34 cellular contexts compared by ENCODE assay signal in genomic region chr6:106794129-106794528, GRCh38.
"Had no signal": no experiment of that assay in that cellular context is flagged by ENCODE, and none has a peak within 500 bp of the region (broad histone marks: within the 10 kb centered on the region; RNA-seq: fewer than 3 reads in every experiment).

No MANE protein-coding gene starts in this region.

- ATAC-seq: activated CD8-positive, alpha-beta T cell treated with anti-CD3 and anti-CD28 coated beads for 36 hours; activated naive CD4-positive, alpha-beta T cell treated with anti-CD3 and anti-CD28 coated beads, Interleukin-2, amount 50 U/mL, for 72 hours; activated T-cell treated with anti-CD3 and anti-CD28 coated beads, Interleukin-2, amount 50 U/mL, for 4 hours; activated T-cell treated with anti-CD3 and anti-CD28 coated beads, Interleukin-2, amount 50 U/mL, for 72 hours; body of pancreas had no signal

- H3K36me3 ChIP-seq: adrenal gland, brain microvascular endothelial cell, breast epithelium had no signal

- H3K4me1 ChIP-seq: adrenal gland had no signal

- H3K27ac ChIP-seq: adrenal gland, brain microvascular endothelial cell, VCaP had no signal

- H3K27me3 ChIP-seq: adrenal gland, body of pancreas, brain microvascular endothelial cell, breast epithelium had no signal

- H3K9me3 ChIP-seq: adrenal gland, body of pancreas, breast epithelium had no signal

- H3K9me3 Mint-ChIP-seq: activated CD4-positive, alpha-beta memory T cell treated with anti-CD3 and anti-CD28 coated beads for 36 hours; activated CD4-positive, alpha-beta T cell treated with anti-CD3 and anti-CD28 coated beads, Interleukin-2, amount 10 ng/mL, durations not matched to agents 24 days and 14 days; activated CD8-positive, alpha-beta T cell treated with anti-CD3 and anti-CD28 coated beads for 36 hours; activated naive CD4-positive, alpha-beta T cell treated with anti-CD3 and anti-CD28 coated beads, Interleukin-2, amount 50 U/mL, for 72 hours; activated naive CD8-positive, alpha-beta T cell treated with anti-CD3 and anti-CD28 coated beads for 36 hours; activated T-cell treated with anti-CD3 and anti-CD28 coated beads, Interleukin-2, amount 50 U/mL, for 4 hours; activated T-cell treated with anti-CD3 and anti-CD28 coated beads, Interleukin-2, amount 50 U/mL, for 72 hours; activated T-helper 1 cell treated with anti-CD3 and anti-CD28 coated beads, Interleukin-12 subunit alpha, Interleukin-12 subunit beta, Interleukin-2, Interleukin-4 antibody, amounts not matched to agents 30 ng/mL and 10 ng/mL and 1 ng/mL, durations not matched to agents 14 hours and 24 hours and 36 hours; activated T-helper 2 cell treated with anti-CD3 and anti-CD28 coated beads, Interferon-gamma antibody, Interleukin-2, Interleukin-4, amounts not matched to agents 10 μg/mL and 5 μg/mL and 100 μg/mL, durations not matched to agents 14 hours and 24 hours and 36 hours; T-helper 1 cell treated with Interleukin-12 subunit alpha and Interleukin-12 subunit beta and Interleukin-4 antibody, amounts not matched to agents 30 μg/mL and 1 μg/mL, for 36 hours; T-helper 2 cell treated with Interferon-gamma antibody and Interleukin-4, amounts not matched to agents 5 μg/mL and 100 μg/mL, for 36 hours had no signal

- H3K4me1 Mint-ChIP-seq: activated CD4-positive, alpha-beta T cell treated with anti-CD3 and anti-CD28 coated beads, Interleukin-2, amount 10 ng/mL, durations not matched to agents 24 days and 14 days had no signal

- DNase-seq: activated B cell treated with CpG ODN at 0.5 μM for 24 hours; activated CD4-positive, alpha-beta memory T cell treated with anti-CD3 and anti-CD28 coated beads for 36 hours; activated CD4-positive, alpha-beta T cell treated with anti-CD3 and anti-CD28 coated beads for 4 hours; activated CD4-positive, alpha-beta T cell treated with anti-CD3 and anti-CD28 coated beads, Interleukin-2, amount 10 ng/mL, durations not matched to agents 24 days and 14 days; activated CD4-positive, alpha-beta T cell treated with anti-CD3 and anti-CD28 coated beads, Interleukin-2, amount 50 U/mL, for 1 hour; activated CD4-positive, alpha-beta T cell treated with anti-CD3 and anti-CD28 coated beads, Interleukin-2, amount 50 U/mL, for 4 hours; activated CD4-positive, CD25-positive, alpha-beta regulatory T cell treated with anti-CD3 and anti-CD28 coated beads, Interleukin-2, amount 50 U/mL, for 72 hours; activated CD8-positive, alpha-beta memory T cell treated with anti-CD3 and anti-CD28 coated beads, Interleukin-2, amount 50 U/mL, for 4 hours; activated CD8-positive, alpha-beta T cell treated with anti-CD3 and anti-CD28 coated beads for 36 hours; activated effector memory CD4-positive, alpha-beta T cell treated with Interleukin-2 at 50 U/mL for 16 hours; activated gamma-delta T cell; activated naive CD4-positive, alpha-beta T cell treated with anti-CD3 and anti-CD28 coated beads, Interleukin-2, amount 50 U/mL, for 16 hours; activated naive CD4-positive, alpha-beta T cell treated with Interleukin-2 at 50 U/mL for 16 hours; activated naive CD8-positive, alpha-beta T cell treated with anti-CD3 and anti-CD28 coated beads for 36 hours; activated T-cell treated with anti-CD3 and anti-CD28 coated beads for 4 hours; activated T-cell treated with anti-CD3 and anti-CD28 coated beads, Interleukin-2, amount 50 U/mL, for 1 hour; activated T-cell treated with anti-CD3 and anti-CD28 coated beads, Interleukin-2, amount 50 U/mL, for 4 hours; activated T-cell treated with anti-CD3 and anti-CD28 coated beads, Interleukin-2, amount 50 U/mL, for 72 hours; adrenal gland; amniotic stem cell; aorta; body of pancreas; brain microvascular endothelial cell; central memory CD4-positive, alpha-beta T cell; T-helper 1 cell; T-helper 2 cell; T-helper 9 cell had no signal

- H3K4me3 ChIP-seq: adrenal gland, body of pancreas, breast epithelium had no signal

- H3K36me3 Mint-ChIP-seq: activated CD4-positive, alpha-beta memory T cell treated with anti-CD3 and anti-CD28 coated beads for 36 hours; activated naive CD4-positive, alpha-beta T cell treated with anti-CD3 and anti-CD28 coated beads, Interleukin-2, amount 50 U/mL, for 72 hours; activated naive CD8-positive, alpha-beta T cell treated with anti-CD3 and anti-CD28 coated beads for 36 hours had no signal

- H3K27ac Mint-ChIP-seq: activated B cell treated with CpG ODN at 0.5 μM for 24 hours; activated CD4-positive, alpha-beta memory T cell treated with anti-CD3 and anti-CD28 coated beads for 36 hours; activated CD4-positive, alpha-beta T cell treated with anti-CD3 and anti-CD28 coated beads, Interleukin-2, amount 10 ng/mL, durations not matched to agents 24 days and 14 days; activated CD8-positive, alpha-beta T cell treated with anti-CD3 and anti-CD28 coated beads for 36 hours; activated naive CD4-positive, alpha-beta T cell treated with anti-CD3 and anti-CD28 coated beads, Interleukin-2, amount 50 U/mL, for 72 hours; activated naive CD8-positive, alpha-beta T cell treated with anti-CD3 and anti-CD28 coated beads for 36 hours; activated T-cell treated with anti-CD3 and anti-CD28 coated beads, Interleukin-2, amount 50 U/mL, for 72 hours; activated T-helper 1 cell treated with anti-CD3 and anti-CD28 coated beads, Interleukin-12 subunit alpha, Interleukin-12 subunit beta, Interleukin-2, Interleukin-4 antibody, amounts not matched to agents 30 ng/mL and 10 ng/mL and 1 ng/mL, durations not matched to agents 14 hours and 24 hours and 36 hours; activated T-helper 2 cell treated with anti-CD3 and anti-CD28 coated beads, Interferon-gamma antibody, Interleukin-2, Interleukin-4, amounts not matched to agents 10 μg/mL and 5 μg/mL and 100 μg/mL, durations not matched to agents 14 hours and 24 hours and 36 hours; T-helper 1 cell treated with Interleukin-12 subunit alpha and Interleukin-12 subunit beta and Interleukin-4 antibody, amounts not matched to agents 30 μg/mL and 1 μg/mL, for 36 hours; T-helper 2 cell treated with Interferon-gamma antibody and Interleukin-4, amounts not matched to agents 5 μg/mL and 100 μg/mL, for 36 hours had no signal

- H3K4me3 Mint-ChIP-seq: activated B cell treated with CpG ODN at 0.5 μM for 24 hours; activated CD4-positive, alpha-beta memory T cell treated with anti-CD3 and anti-CD28 coated beads for 36 hours; activated CD4-positive, alpha-beta T cell treated with anti-CD3 and anti-CD28 coated beads, Interleukin-2, amount 10 ng/mL, durations not matched to agents 24 days and 14 days; activated CD8-positive, alpha-beta T cell treated with anti-CD3 and anti-CD28 coated beads for 36 hours; activated naive CD8-positive, alpha-beta T cell treated with anti-CD3 and anti-CD28 coated beads for 36 hours; activated T-cell treated with anti-CD3 and anti-CD28 coated beads, Interleukin-2, amount 50 U/mL, for 4 hours; activated T-cell treated with anti-CD3 and anti-CD28 coated beads, Interleukin-2, amount 50 U/mL, for 72 hours; activated T-helper 1 cell treated with anti-CD3 and anti-CD28 coated beads, Interleukin-12 subunit alpha, Interleukin-12 subunit beta, Interleukin-2, Interleukin-4 antibody, amounts not matched to agents 30 ng/mL and 10 ng/mL and 1 ng/mL, durations not matched to agents 14 hours and 24 hours and 36 hours; T-helper 1 cell treated with Interleukin-12 subunit alpha and Interleukin-12 subunit beta and Interleukin-4 antibody, amounts not matched to agents 30 μg/mL and 1 μg/mL, for 36 hours; T-helper 2 cell treated with Interferon-gamma antibody and Interleukin-4, amounts not matched to agents 5 μg/mL and 100 μg/mL, for 36 hours had no signal
